Comparison of ENCODE assay signal across 12 cellular contexts in the genomic region with DNA sequence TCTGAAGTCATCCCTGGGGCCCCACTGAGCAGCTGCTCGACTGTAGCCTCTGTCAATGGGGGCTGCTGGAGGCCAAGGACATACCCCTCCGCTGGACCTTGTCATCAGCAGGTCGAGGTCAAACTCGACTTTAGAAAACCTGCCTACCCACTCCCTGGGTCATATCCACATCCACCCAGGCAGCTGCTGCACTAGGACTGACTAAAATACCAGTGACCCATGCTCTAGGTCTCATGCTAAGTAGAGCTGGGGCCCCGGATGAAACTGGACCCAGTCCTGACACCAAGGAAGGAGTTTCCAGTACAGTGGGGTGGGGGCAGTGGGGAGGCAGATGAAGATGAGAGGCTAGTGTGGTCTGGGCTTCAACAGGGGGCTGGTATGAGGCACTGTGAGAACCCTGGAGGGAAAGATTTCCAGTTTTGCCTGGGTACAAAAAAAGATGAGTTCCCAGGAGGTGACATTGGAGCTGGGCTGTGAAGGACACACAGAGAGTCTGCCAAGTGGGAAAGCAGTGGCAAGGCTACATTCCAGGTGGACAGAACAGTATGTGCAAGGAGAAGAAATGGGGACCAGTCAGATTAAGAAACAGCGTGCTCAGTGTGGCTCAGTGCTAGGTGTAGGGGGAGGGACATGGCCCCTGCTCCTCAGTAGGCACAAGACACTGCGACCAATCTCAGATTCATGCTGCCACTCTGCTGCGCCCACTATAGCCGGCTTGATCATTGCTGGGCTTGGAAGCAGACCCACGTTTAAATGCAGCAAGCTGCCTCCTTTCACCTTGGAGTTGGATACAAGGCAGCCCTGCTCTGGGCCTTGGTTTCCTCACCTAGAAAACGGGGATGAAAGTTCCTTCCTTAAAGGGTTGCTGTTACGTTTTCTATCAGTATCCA. TPM values are rescaled to one million over a fixed set of nuclear protein-coding genes. Genes with fewer than 3 reads are reported as not detected.
DNase-seq lines count a peak whose midpoint lies in the region; ATAC-seq and TF ChIP-seq lines count a peak whose summit lies in the region.
"Had no signal": no experiment of that assay in that cellular context is flagged by ENCODE, and none has a peak within 500 bp of the region (broad histone marks: within the 10 kb centered on the region; RNA-seq: fewer than 3 reads in every experiment).

No MANE protein-coding gene starts in this region.

- peaks cover 89% of the 10 kb centered on the region for H4K20me1 ChIP-seq in hepatocyte (ENCODE audit: insufficient read depth, poor library complexity, severe bottlenecking)

- H3K36me3 ChIP-seq in hepatocyte (replicated peaks; ENCODE audit: insufficient read depth, low read depth), result no peaks in the 10 kb centered on the region

- no peak overlapping the region for H3K27ac ChIP-seq in hepatocyte

- no peak overlapping the region for H2AFZ ChIP-seq in hepatocyte

- H3K27ac Mint-ChIP-seq in T-helper 1 cell treated with Interleukin-12 subunit alpha and Interleukin-12 subunit beta and Interleukin-4 antibody, amounts not matched to agents 30 μg/mL and 1 μg/mL, for 36 hours, result peak overlapping the region; percentile 76
- H3K27ac Mint-ChIP-seq in activated naive CD4-positive, alpha-beta T cell treated with anti-CD3 and anti-CD28 coated beads, Interleukin-2, amount 50 U/mL, for 72 hours, result peak overlapping the region; percentile 56 to 68
- peak overlapping the region in 1 of 2 donors; percentile 5 for H3K27ac Mint-ChIP-seq in stimulated activated naive CD8-positive, alpha-beta T cell treated with anti-CD3 and anti-CD28 coated beads, Interleukin-15, amount 100 ng/mL, for 72 hours

- ATAC-seq in activated naive CD4-positive, alpha-beta T cell treated with anti-CD3 and anti-CD28 coated beads, Interleukin-2, amount 50 U/mL, for 72 hours, result peak in 1 of 2 donors; percentile 12
- peak; percentile 13 for ATAC-seq in stimulated activated naive CD8-positive, alpha-beta T cell treated with anti-CD3 and anti-CD28 coated beads, Interleukin-15, amount 100 ng/mL, for 72 hours

- no peak for TF ChIP-seq CTCF in hepatocyte (IDR thresholded peaks at IDR 0.05; ENCODE audit: poor library complexity)

- H3K27me3 ChIP-seq in hepatocyte, result no peaks in the 10 kb centered on the region

- peaks cover 43% of the 10 kb centered on the region for H3K4me1 ChIP-seq in hepatocyte (ENCODE audit: insufficient read depth)

- peaks cover 82% of the 10 kb centered on the region for H3K4me1 Mint-ChIP-seq in T-helper 1 cell treated with Interleukin-12 subunit alpha and Interleukin-12 subunit beta and Interleukin-4 antibody, amounts not matched to agents 30 μg/mL and 1 μg/mL, for 36 hours (ENCODE audit: low read depth)
- peaks cover 100% of the 10 kb centered on the region for H3K4me1 Mint-ChIP-seq in stimulated activated naive CD8-positive, alpha-beta T cell treated with anti-CD3 and anti-CD28 coated beads, Interleukin-15, amount 100 ng/mL, for 72 hours

- no peaks in the 10 kb centered on the region for H3K27me3 Mint-ChIP-seq in T-helper 1 cell treated with Interleukin-12 subunit alpha and Interleukin-12 subunit beta and Interleukin-4 antibody, amounts not matched to agents 30 μg/mL and 1 μg/mL, for 36 hours (ENCODE audit: low read depth)
- no peaks in the 10 kb centered on the region for H3K27me3 Mint-ChIP-seq in stimulated activated naive CD8-positive, alpha-beta T cell treated with anti-CD3 and anti-CD28 coated beads, Interleukin-15, amount 100 ng/mL, for 72 hours

- 79% methylated on average over 11 of the region's 12 CpGs for WGBS in hepatocyte (ENCODE audit: low lambda C conversion rate, missing lambda C conversion rate)

- no peaks in the 10 kb centered on the region for H3K9me3 Mint-ChIP-seq in T-helper 1 cell treated with Interleukin-12 subunit alpha and Interleukin-12 subunit beta and Interleukin-4 antibody, amounts not matched to agents 30 μg/mL and 1 μg/mL, for 36 hours
- H3K9me3 Mint-ChIP-seq in activated naive CD4-positive, alpha-beta T cell treated with anti-CD3 and anti-CD28 coated beads, Interleukin-2, amount 50 U/mL, for 72 hours, result no peaks in the 10 kb centered on the region
- H3K9me3 Mint-ChIP-seq in stimulated activated naive CD8-positive, alpha-beta T cell treated with anti-CD3 and anti-CD28 coated beads, Interleukin-15, amount 100 ng/mL, for 72 hours, result no peaks in the 10 kb centered on the region

- peaks cover 97% of the 10 kb centered on the region for H3K79me2 ChIP-seq in hepatocyte

- peaks cover 49% of the 10 kb centered on the region for H3K36me3 Mint-ChIP-seq in T-helper 1 cell treated with Interleukin-12 subunit alpha and Interleukin-12 subunit beta and Interleukin-4 antibody, amounts not matched to agents 30 μg/mL and 1 μg/mL, for 36 hours (ENCODE audit: low read depth)
- peaks cover 14 to 54% of the 10 kb centered on the region in 2 donors for H3K36me3 Mint-ChIP-seq in activated naive CD4-positive, alpha-beta T cell treated with anti-CD3 and anti-CD28 coated beads, Interleukin-2, amount 50 U/mL, for 72 hours

- H3K9me3 ChIP-seq in hepatocyte (ENCODE audit: low read depth), result no peaks in the 10 kb centered on the region

- H3K4me3 ChIP-seq in hepatocyte, result no peak overlapping the region

- peak overlapping the region; percentile 5 for H3K4me3 Mint-ChIP-seq in T-helper 1 cell treated with Interleukin-12 subunit alpha and Interleukin-12 subunit beta and Interleukin-4 antibody, amounts not matched to agents 30 μg/mL and 1 μg/mL, for 36 hours
- H3K4me3 Mint-ChIP-seq in stimulated activated naive CD8-positive, alpha-beta T cell treated with anti-CD3 and anti-CD28 coated beads, Interleukin-15, amount 100 ng/mL, for 72 hours, result peak overlapping the region; percentile 44 to 61

- DNase-seq in T-helper 1 cell (no peak), hepatocyte (ENCODE audit: low spot score) (no peak), NCI-H2227 (lab: John Stamatoyannopoulos, UW; ENCODE audit: unreplicated experiment) (no peak), nucleus accumbens (lab: John Stamatoyannopoulos, UW) (no peak), SK-N-DZ (ENCODE audit: low spot score) (no peak)
- DNase-seq in activated naive CD4-positive, alpha-beta T cell treated with anti-CD3 and anti-CD28 coated beads, Interleukin-2, amount 50 U/mL, for 72 hours (ENCODE audit: low spot score in 2 of 2), result no peak
- DNase-seq in stimulated activated naive CD8-positive, alpha-beta T cell treated with anti-CD3 and anti-CD28 coated beads, Interleukin-15, amount 100 ng/mL, for 72 hours, result no peak
- DNase-seq: 8988T, NCI-H1436, RPMI8226, small intestine had no signal

- H3K4me2 ChIP-seq in hepatocyte, result peak overlapping the region; percentile 33

- H3K9me2 ChIP-seq in hepatocyte (replicated peaks; ENCODE audit: insufficient read depth), result no peaks in the 10 kb centered on the region

RNA-seq across cellular contexts. Expression of a gene that starts 12.3 kb away (rescaled TPM):
- 100 to 1,000 TPM in 1 of 2 donors, 10 to 100 TPM in 1; 39.9 to 121 TPM for total RNA-seq in activated naive CD4-positive, alpha-beta T cell treated with anti-CD3 and anti-CD28 coated beads, Interleukin-2, amount 50 U/mL, for 72 hours
- total RNA-seq in hepatocyte, result 271 and 301 TPM in 2 replicates
- 271 and 314 TPM in 2 replicates for polyA plus RNA-seq in hepatocyte
- polyA plus RNA-seq in SK-N-DZ (2014; cell fraction: cytosol; rRNA removed), result 33.7 and 85.1 TPM in 2 replicates
- 30.9 and 37.5 TPM in 2 replicates for polyA plus RNA-seq in SK-N-DZ (2014; cell fraction: nucleus; rRNA removed)
